In the genomic region with DNA sequence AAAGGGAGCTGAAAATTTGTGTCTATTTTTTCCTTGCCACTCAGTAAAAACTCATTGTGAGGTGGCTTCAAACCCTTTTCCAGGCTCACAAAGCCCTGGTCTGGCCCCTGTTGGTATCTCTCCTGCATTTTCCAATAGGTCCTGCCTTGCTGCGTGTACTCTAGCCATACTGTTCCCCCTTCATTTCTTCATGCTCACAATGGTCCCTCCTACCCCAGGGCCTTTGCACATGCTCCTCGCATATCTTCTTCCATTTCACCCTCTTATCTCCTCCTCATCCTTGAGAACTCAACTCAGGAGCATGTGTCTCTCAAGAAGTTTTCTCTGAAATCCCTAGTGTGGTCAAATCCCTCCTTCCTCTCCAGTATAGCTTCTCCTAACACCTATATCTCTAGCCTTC, we compare ENCODE assay signal across 6 cellular contexts.
"Had no signal": no experiment of that assay in that cellular context is flagged by ENCODE, and none has a peak within 500 bp of the region (broad histone marks: within the 10 kb centered on the region; RNA-seq: fewer than 3 reads in every experiment).

No MANE protein-coding gene starts in this region.

- H2AFZ ChIP-seq: GM23338 had no signal

- H3K9me3 ChIP-seq: HAP-1 had no signal

- H3K9me3 Mint-ChIP-seq: GM23338 had no signal

- FAIRE-seq: HTR-8/SVneo had no signal

- DNase-seq: H7, IMR-90 had no signal

- H3K4me3 ChIP-seq: GM23338, HAP-1 had no signal

- H3K4me3 Mint-ChIP-seq: GM23338 had no signal

- ATAC-seq: GM23338, HCT116 had no signal

- H3K4me2 ChIP-seq: GM23338 had no signal

- H3K27ac Mint-ChIP-seq: GM23338 had no signal

- H3K36me3 ChIP-seq: HAP-1 had no signal

- H3K4me1 ChIP-seq: HAP-1 had no signal
